In genomic region chr20:63253065-63253437, GRCh38 we compare ENCODE assay signal across 17 cellular contexts. TPM values are rescaled to one million over a fixed set of nuclear protein-coding genes. Genes with fewer than 3 reads are reported as not detected.
DNase-seq lines count a peak whose midpoint lies in the region; ATAC-seq and TF ChIP-seq lines count a peak whose summit lies in the region.
"Had no signal": no experiment of that assay in that cellular context is flagged by ENCODE, and none has a peak within 500 bp of the region (broad histone marks: within the 10 kb centered on the region; RNA-seq: fewer than 3 reads in every experiment).

No MANE protein-coding gene starts in this region.

- no peaks in the 10 kb centered on the region for H3F3A ChIP-seq in neural cell (ENCODE audit: insufficient read depth, low read length, poor library complexity, severe bottlenecking)

- no peak overlapping the region for H3K4me2 ChIP-seq in neural cell (ENCODE audit: low read length)

- TF ChIP-seq CTCF in glutamatergic neuron (IDR thresholded peaks at IDR 0.05; ENCODE audit: partially characterized antibody, unreplicated experiment): no peak
- no peak for TF ChIP-seq CTCF in neural cell (IDR thresholded peaks at IDR 0.05; ENCODE audit: poor library complexity, severe bottlenecking)

- peaks cover 50% of the 10 kb centered on the region for H3K4me1 Mint-ChIP-seq in glutamatergic neuron (ENCODE audit: low read depth, unreplicated experiment)
- peaks cover 18 to 30% of the 10 kb centered on the region in 2 donors for H3K4me1 Mint-ChIP-seq in stimulated activated naive B cell treated with anti-CD40 and anti-IgM and Interleukin-4, amounts not matched to agents 10 μg/mL and 1 μg/mL and 100 μg/mL, for 72 hours
- H3K4me1 Mint-ChIP-seq: activated CD4-positive, alpha-beta T cell treated with anti-CD3 and anti-CD28 coated beads, Interleukin-2, amount 10 ng/mL, durations not matched to agents 7 days and 5 days had no signal

- no peaks in the 10 kb centered on the region for H3K36me3 ChIP-seq in ACC112 (ENCODE audit: insufficient read depth, low read length)
- no peaks in the 10 kb centered on the region for H3K36me3 ChIP-seq in HUES64 (ENCODE audit: insufficient read depth, low read length)
- H3K36me3 ChIP-seq in neural cell (ENCODE audit: insufficient read depth, low read length): no peaks in the 10 kb centered on the region
- H3K36me3 ChIP-seq: gastrocnemius medialis, uterus had no signal

- no peaks in the 10 kb centered on the region for H3K9me2 ChIP-seq in neural cell (ENCODE audit: insufficient read depth, low read length)

- H3K9me3 ChIP-seq in HUES64 (ENCODE audit: insufficient read depth, low read depth, low read length): no peaks in the 10 kb centered on the region
- H3K9me3 ChIP-seq in neural cell (ENCODE audit: low read length): no peaks in the 10 kb centered on the region
- H3K9me3 ChIP-seq: gastrocnemius medialis, uterus had no signal

- no peaks in the 10 kb centered on the region for H3K4me1 ChIP-seq in ACC112 (ENCODE audit: control insufficient read depth, insufficient read depth, low read length, unreplicated experiment)
- peaks cover 10% of the 10 kb centered on the region; the same call in 1 of the 2 replicates for H3K4me1 ChIP-seq in HUES64 (ENCODE audit: insufficient read depth, low read length)
- H3K4me1 ChIP-seq: gastrocnemius medialis had no signal

- H3K27ac ChIP-seq in ACC112 (ENCODE audit: low read depth, low read length): no peak overlapping the region
- H3K27ac ChIP-seq in HUES64 (ENCODE audit: low read depth, low read length): no peak overlapping the region
- no peak overlapping the region for H3K27ac ChIP-seq in neural cell (ENCODE audit: low read length)
- H3K27ac ChIP-seq: gastrocnemius medialis, uterus had no signal

- H3K79me2 ChIP-seq in ACC112 (ENCODE audit: control insufficient read depth, insufficient read depth, low read length, unreplicated experiment) (no peaks in the 10 kb centered on the region), neural cell (replicated peaks; ENCODE audit: insufficient read depth, low read length) (peaks cover 16% of the 10 kb centered on the region)

- ATAC-seq in HG03095 (IDR thresholded peaks at IDR 0.05; ENCODE audit: unreplicated experiment) (no peak), GM19452 (IDR thresholded peaks at IDR 0.05; ENCODE audit: unreplicated experiment) (no peak)
- ATAC-seq in stimulated activated naive B cell treated with anti-CD40 and anti-IgM and Interleukin-4, amounts not matched to agents 10 μg/mL and 1 μg/mL and 100 μg/mL, for 72 hours (replicated peaks): no peak
- ATAC-seq: gastrocnemius medialis had no signal

- H3K27me3 ChIP-seq in ACC112 (ENCODE audit: insufficient read depth, low read length) (peaks cover 48% of the 10 kb centered on the region), HUES64 (ENCODE audit: insufficient read depth, low read length) (peaks cover 46% of the 10 kb centered on the region), neural cell (ENCODE audit: insufficient read depth, low read depth, low read length) (peaks cover 19% of the 10 kb centered on the region)

- H3K27ac Mint-ChIP-seq in glutamatergic neuron (ENCODE audit: unreplicated experiment): peak overlapping the region; percentile 99
- no peak overlapping the region for H3K27ac Mint-ChIP-seq in stimulated activated naive B cell treated with anti-CD40 and anti-IgM and Interleukin-4, amounts not matched to agents 10 μg/mL and 1 μg/mL and 100 μg/mL, for 72 hours
- H3K27ac Mint-ChIP-seq: activated CD4-positive, alpha-beta T cell treated with anti-CD3 and anti-CD28 coated beads, Interleukin-2, amount 10 ng/mL, durations not matched to agents 7 days and 5 days; T-helper 1 cell treated with Interleukin-12 subunit alpha and Interleukin-12 subunit beta and Interleukin-4 antibody, amounts not matched to agents 30 μg/mL and 1 μg/mL, for 36 hours had no signal

- H3K36me3 Mint-ChIP-seq in glutamatergic neuron (ENCODE audit: unreplicated experiment): peaks cover 11% of the 10 kb centered on the region
- H3K36me3 Mint-ChIP-seq in stimulated activated naive B cell treated with anti-CD40 and anti-IgM and Interleukin-4, amounts not matched to agents 10 μg/mL and 1 μg/mL and 100 μg/mL, for 72 hours: no peaks in the 10 kb centered on the region

- WGBS in HUES64: 21% methylated on average over 16 of the region's 16 CpGs

- no peak for TF ChIP-seq EP300 in neural cell (conservative IDR thresholded peaks at IDR 0.05; ENCODE audit: poor library complexity, severe bottlenecking)

- peak overlapping the region; percentile 94 for H3K4me3 Mint-ChIP-seq in glutamatergic neuron (ENCODE audit: unreplicated experiment)
- peak overlapping the region in 1 of 2 donors; percentile 33 for H3K4me3 Mint-ChIP-seq in stimulated activated naive B cell treated with anti-CD40 and anti-IgM and Interleukin-4, amounts not matched to agents 10 μg/mL and 1 μg/mL and 100 μg/mL, for 72 hours
- H3K4me3 Mint-ChIP-seq: activated CD4-positive, alpha-beta T cell treated with anti-CD3 and anti-CD28 coated beads, Interleukin-2, amount 10 ng/mL, durations not matched to agents 7 days and 5 days; T-helper 1 cell treated with Interleukin-12 subunit alpha and Interleukin-12 subunit beta and Interleukin-4 antibody, amounts not matched to agents 30 μg/mL and 1 μg/mL, for 36 hours had no signal

- peak overlapping the region; percentile 14 for H2AFZ ChIP-seq in ACC112 (ENCODE audit: low read length, unreplicated experiment)
- H2AFZ ChIP-seq in neural cell (ENCODE audit: low read depth, low read length): no peak overlapping the region

- no peaks in the 10 kb centered on the region for H4K20me1 ChIP-seq in neural cell (ENCODE audit: insufficient read depth)

- H3K9ac ChIP-seq in HUES64 (ENCODE audit: low read depth, low read length) (peak overlapping the region; percentile 23; the same call in 1 of the 2 replicates), neural cell (ENCODE audit: low read length) (peak overlapping the region; percentile 23)

- H3K27me3 Mint-ChIP-seq in glutamatergic neuron (ENCODE audit: unreplicated experiment): peaks cover 13% of the 10 kb centered on the region
- peaks cover 74 to 88% of the 10 kb centered on the region in 2 donors for H3K27me3 Mint-ChIP-seq in stimulated activated naive B cell treated with anti-CD40 and anti-IgM and Interleukin-4, amounts not matched to agents 10 μg/mL and 1 μg/mL and 100 μg/mL, for 72 hours

- H3K9me3 Mint-ChIP-seq in glutamatergic neuron (ENCODE audit: unreplicated experiment): peaks cover 16% of the 10 kb centered on the region
- no peaks in the 10 kb centered on the region for H3K9me3 Mint-ChIP-seq in stimulated activated naive B cell treated with anti-CD40 and anti-IgM and Interleukin-4, amounts not matched to agents 10 μg/mL and 1 μg/mL and 100 μg/mL, for 72 hours
- H3K9me3 Mint-ChIP-seq: activated CD4-positive, alpha-beta T cell treated with anti-CD3 and anti-CD28 coated beads, Interleukin-2, amount 10 ng/mL, durations not matched to agents 7 days and 5 days; T-helper 1 cell treated with Interleukin-12 subunit alpha and Interleukin-12 subunit beta and Interleukin-4 antibody, amounts not matched to agents 30 μg/mL and 1 μg/mL, for 36 hours had no signal

- peak overlapping the region; percentile 63 for H3K4me3 ChIP-seq in ACC112 (ENCODE audit: low read depth, low read length)
- peak overlapping the region; percentile 50 for H3K4me3 ChIP-seq in HUES64 (ENCODE audit: low read length)
- peak overlapping the region; percentile 60 for H3K4me3 ChIP-seq in neural cell (ENCODE audit: low read length)

- DNase-seq in glutamatergic neuron (no peak), NK-92 (lab: John Stamatoyannopoulos, UW; ENCODE audit: unreplicated experiment) (no peak)
- DNase-seq in stimulated activated naive B cell treated with anti-CD40 and anti-IgM and Interleukin-4, amounts not matched to agents 10 μg/mL and 1 μg/mL and 100 μg/mL, for 72 hours: no peak
- DNase-seq: activated CD4-positive, alpha-beta T cell treated with anti-CD3 and anti-CD28 coated beads, Interleukin-2, amount 10 ng/mL, durations not matched to agents 7 days and 5 days; gastrocnemius medialis; NCI-H1105 treated with DMSO at 0.1 percent for 48 hours; NCI-H510A; stimulated activated CD4-positive, alpha-beta T cell treated with anti-CD3 and anti-CD28 coated beads, Interleukin-1b, Interleukin-23, amount 100 ng/mL, for 48 hours; stimulated activated CD8-positive, alpha-beta memory T cell treated with anti-CD3 and anti-CD28 coated beads, Interleukin-4, amount 100 ng/mL, for 48 hours; uterus had no signal

- no peak for TF ChIP-seq RAD21 in neural cell (conservative IDR thresholded peaks at IDR 0.05)

TF ChIP-seq in neural cell, 6 proteins besides CTCF, POLR2A, EP300 and RAD21 (continues in another document):
- TF ChIP-seq MXI1 (conservative IDR thresholded peaks at IDR 0.05; ENCODE audit: poor library complexity, severe bottlenecking) (no peak), TAF1 (IDR thresholded peaks at IDR 0.05; ENCODE audit: low read depth) (no peak), SMC3 (conservative IDR thresholded peaks at IDR 0.05; ENCODE audit: poor library complexity) (no peak), POLR2AphosphoS5 (IDR thresholded peaks at IDR 0.05) (no peak)

RNA-seq across cellular contexts. Expression of gene NKAIN4, which starts 1.2 kb away (rescaled TPM):
- 5.2 TPM for polyA plus RNA-seq in HUES64 (2013, experiment 1 of 2)
- polyA plus RNA-seq in HUES64 (2013, experiment 2 of 2): 7.4 TPM
- total RNA-seq in glutamatergic neuron (ENCODE audit: unreplicated experiment): 183 TPM
- 11.2 and 18.7 TPM in 2 replicates for polyA plus RNA-seq in neural cell
- polyA minus RNA-seq in neural cell: 5.4 TPM in 2 replicates
- total RNA-seq: activated CD4-positive, alpha-beta T cell treated with anti-CD3 and anti-CD28 coated beads, Interleukin-2, amount 10 ng/mL, durations not matched to agents 7 days and 5 days; gastrocnemius medialis had no signal

RNA-seq across cellular contexts. Expression of gene BIRC7, which starts 17.3 kb away (rescaled TPM):
- not detected for polyA plus RNA-seq in HUES64 (2013, experiment 1 of 2)
- not detected for polyA plus RNA-seq in HUES64 (2013, experiment 2 of 2)
- total RNA-seq in glutamatergic neuron (ENCODE audit: unreplicated experiment): not detected
- polyA plus RNA-seq in neural cell: not detected in 2 replicates
- polyA minus RNA-seq in neural cell: not detected in 2 replicates
- total RNA-seq: activated CD4-positive, alpha-beta T cell treated with anti-CD3 and anti-CD28 coated beads, Interleukin-2, amount 10 ng/mL, durations not matched to agents 7 days and 5 days; gastrocnemius medialis; uterus had no signal

RNA-seq across cellular contexts. Expression of gene ARFGAP1, which starts 19.6 kb away (rescaled TPM):
- 53.6 TPM for polyA plus RNA-seq in HUES64 (2013, experiment 1 of 2)
- 54.6 TPM for polyA plus RNA-seq in HUES64 (2013, experiment 2 of 2)
- 93.6 TPM for total RNA-seq in glutamatergic neuron (ENCODE audit: unreplicated experiment)
- 70.2 and 82.0 TPM in 2 replicates for polyA plus RNA-seq in neural cell
- 40.6 and 47.7 TPM in 2 replicates for polyA minus RNA-seq in neural cell

RNA-seq across cellular contexts. Expression of gene YTHDF1, which starts 37.1 kb away (rescaled TPM):
- polyA plus RNA-seq in HUES64 (2013, experiment 1 of 2): 43.6 TPM
- polyA plus RNA-seq in HUES64 (2013, experiment 2 of 2): 40.4 TPM
- total RNA-seq in glutamatergic neuron (ENCODE audit: unreplicated experiment): 43.3 TPM
- 36.9 and 38.2 TPM in 2 replicates for polyA plus RNA-seq in neural cell
- polyA minus RNA-seq in neural cell: 30.9 and 33.9 TPM in 2 replicates

RNA-seq across cellular contexts. Expression of gene COL20A1, which starts 39.9 kb away (rescaled TPM):
- 0.20 TPM for polyA plus RNA-seq in HUES64 (2013, experiment 1 of 2)
- polyA plus RNA-seq in HUES64 (2013, experiment 2 of 2): 0.25 TPM
- 2.1 TPM for total RNA-seq in glutamatergic neuron (ENCODE audit: unreplicated experiment)
- 0.46 and 1.1 TPM in 2 replicates for polyA plus RNA-seq in neural cell
- polyA minus RNA-seq in neural cell: not detected in 2 replicates
- total RNA-seq: activated CD4-positive, alpha-beta T cell treated with anti-CD3 and anti-CD28 coated beads, Interleukin-2, amount 10 ng/mL, durations not matched to agents 7 days and 5 days; lower leg skin had no signal
